11 cellular contexts compared by ENCODE assay signal in the genomic region with DNA sequence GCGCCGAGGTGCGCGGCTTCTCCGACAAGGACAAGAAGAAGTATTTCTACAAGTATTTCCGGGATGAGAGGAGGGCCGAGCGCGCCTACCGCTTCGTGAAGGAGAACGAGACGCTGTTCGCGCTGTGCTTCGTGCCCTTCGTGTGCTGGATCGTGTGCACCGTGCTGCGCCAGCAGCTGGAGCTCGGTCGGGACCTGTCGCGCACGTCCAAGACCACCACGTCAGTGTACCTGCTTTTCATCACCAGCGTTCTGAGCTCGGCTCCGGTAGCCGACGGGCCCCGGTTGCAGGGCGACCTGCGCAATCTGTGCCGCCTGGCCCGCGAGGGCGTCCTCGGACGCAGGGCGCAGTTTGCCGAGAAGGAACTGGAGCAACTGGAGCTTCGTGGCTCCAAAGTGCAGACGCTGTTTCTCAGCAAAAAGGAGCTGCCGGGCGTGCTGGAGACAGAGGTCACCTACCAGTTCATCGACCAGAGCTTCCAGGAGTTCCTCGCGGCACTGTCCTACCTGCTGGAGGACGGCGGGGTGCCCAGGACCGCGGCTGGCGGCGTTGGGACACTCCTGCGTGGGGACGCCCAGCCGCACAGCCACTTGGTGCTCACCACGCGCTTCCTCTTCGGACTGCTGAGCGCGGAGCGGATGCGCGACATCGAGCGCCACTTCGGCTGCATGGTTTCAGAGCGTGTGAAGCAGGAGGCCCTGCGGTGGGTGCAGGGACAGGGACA. TPM values are rescaled to one million over a fixed set of nuclear protein-coding genes. Genes with fewer than 3 reads are reported as not detected.
DNase-seq lines count a peak whose midpoint lies in the region; ATAC-seq and TF ChIP-seq lines count a peak whose summit lies in the region.
"Had no signal": no experiment of that assay in that cellular context is flagged by ENCODE, and none has a peak within 500 bp of the region (broad histone marks: within the 10 kb centered on the region; RNA-seq: fewer than 3 reads in every experiment).

No MANE protein-coding gene starts in this region.

- intact Hi-C loops in prostate gland (cut with DNase I), result no loop called here

- peaks cover 8% of the 10 kb centered on the region for H3K9me3 Mint-ChIP-seq in WTC11
- H3K9me3 Mint-ChIP-seq in effector memory CD8-positive, alpha-beta T cell, result no peaks in the 10 kb centered on the region

- no peak for ATAC-seq in WTC11
- peak; percentile 47 for ATAC-seq in effector memory CD8-positive, alpha-beta T cell (replicated peaks)
- no peak for ATAC-seq in HG03139 (IDR thresholded peaks at IDR 0.05; ENCODE audit: unreplicated experiment)
- no peak for ATAC-seq in HG03460 (IDR thresholded peaks at IDR 0.05; ENCODE audit: unreplicated experiment)

- peak overlapping the region; percentile 15 to 35 (median 23) for H3K4me3 ChIP-seq in skin epidermis
- H3K4me3 ChIP-seq in prostate gland, result peak overlapping the region in 1 of 2 donors; percentile 10

- no peaks in the 10 kb centered on the region for H3K9me3 ChIP-seq in prostate gland

- peaks cover 28% of the 10 kb centered on the region for H3K27me3 ChIP-seq in prostate gland (replicated peaks; ENCODE audit: insufficient read depth)

- no peak overlapping the region for H3K27ac Mint-ChIP-seq in WTC11
- peak overlapping the region in 1 of 2 donors; percentile 35 for H3K27ac Mint-ChIP-seq in effector memory CD8-positive, alpha-beta T cell

- H3K4me1 ChIP-seq in prostate gland (replicated peaks), result no peaks in the 10 kb centered on the region

- DNase-seq in DMS 273 (lab: John Stamatoyannopoulos, UW; ENCODE audit: unreplicated experiment), result peak; percentile 39
- DNase-seq in DMS 273 treated with DMSO at 0.1 percent for 48 hours (lab: John Stamatoyannopoulos, UW), result no peak
- no peak for DNase-seq in WTC11 (ENCODE audit: low spot score)
- no peak for DNase-seq in effector memory CD8-positive, alpha-beta T cell
- DNase-seq in prostate gland (ENCODE audit: low spot score), result no peak
- DNase-seq: NCI-H2107 had no signal

- WGBS in prostate gland, result 7% methylated on average over 69 of the region's 71 CpGs

- CTCF ChIA-PET in WTC11 (lab: Charles Lee), result interaction anchor here (0.8 to 5.8 kb wide), 4 partner anchors 10 to 126 kb away, joined by 3 to 53 read pairs (median 4); no protein-coding TSS in a partner anchor

- TF ChIP-seq CTCF in WTC11 (IDR thresholded peaks at IDR 0.05) (no peak), prostate gland (IDR thresholded peaks at IDR 0.05) (no peak)

- no peaks in the 10 kb centered on the region for H3K36me3 ChIP-seq in prostate gland

- peak overlapping the region in 1 of 21 experiments; percentile 6 for H3K27ac ChIP-seq in skin epidermis
- H3K27ac ChIP-seq in prostate gland, result no peak overlapping the region

- no peak for TF ChIP-seq POLR2A in prostate gland (IDR thresholded peaks at IDR 0.05)

- H3K27me3 Mint-ChIP-seq in WTC11 (ENCODE audit: low read depth), result peaks cover 50% of the 10 kb centered on the region
- peaks cover 7 to 26% of the 10 kb centered on the region in 2 donors for H3K27me3 Mint-ChIP-seq in effector memory CD8-positive, alpha-beta T cell

- peak overlapping the region; percentile 24 for H3K4me3 Mint-ChIP-seq in WTC11
- H3K4me3 Mint-ChIP-seq in effector memory CD8-positive, alpha-beta T cell, result peak overlapping the region; percentile 81 to 87

- POLR2A ChIA-PET in WTC11 (lab: Charles Lee), result interaction anchor here (0.6 to 1.2 kb wide), 3 partner anchors 18 to 167 kb away, joined by 3 to 4 read pairs (median 3); a partner anchor contains a TSS

- no peaks in the 10 kb centered on the region for H3K36me3 Mint-ChIP-seq in WTC11
- no peaks in the 10 kb centered on the region for H3K36me3 Mint-ChIP-seq in effector memory CD8-positive, alpha-beta T cell (ENCODE audit: insufficient read depth)

- peaks cover 36% of the 10 kb centered on the region for H3K4me1 Mint-ChIP-seq in WTC11
- peaks cover 35 to 44% of the 10 kb centered on the region in 2 donors for H3K4me1 Mint-ChIP-seq in effector memory CD8-positive, alpha-beta T cell (ENCODE audit: low read depth in 2 of 2)

TF ChIP-seq in WTC11, 78 proteins besides CTCF, POLR2A, EP300 and RAD21:
- TF ChIP-seq, protein P1, sequence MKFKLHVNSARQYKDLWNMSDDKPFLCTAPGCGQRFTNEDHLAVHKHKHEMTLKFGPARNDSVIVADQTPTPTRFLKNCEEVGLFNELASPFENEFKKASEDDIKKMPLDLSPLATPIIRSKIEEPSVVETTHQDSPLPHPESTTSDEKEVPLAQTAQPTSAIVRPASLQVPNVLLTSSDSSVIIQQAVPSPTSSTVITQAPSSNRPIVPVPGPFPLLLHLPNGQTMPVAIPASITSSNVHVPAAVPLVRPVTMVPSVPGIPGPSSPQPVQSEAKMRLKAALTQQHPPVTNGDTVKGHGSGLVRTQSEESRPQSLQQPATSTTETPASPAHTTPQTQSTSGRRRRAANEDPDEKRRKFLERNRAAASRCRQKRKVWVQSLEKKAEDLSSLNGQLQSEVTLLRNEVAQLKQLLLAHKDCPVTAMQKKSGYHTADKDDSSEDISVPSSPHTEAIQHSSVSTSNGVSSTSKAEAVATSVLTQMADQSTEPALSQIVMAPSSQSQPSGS (CRISPR knock-in tag; IDR thresholded peaks at IDR 0.05; ENCODE audit: borderline replicate concordance, low read depth), result no peak

RNA-seq across cellular contexts. Expression of a gene that starts 2.7 kb away (rescaled TPM):
- total RNA-seq in WTC11 (2021) (0.09 to 0.14 TPM in 2 of 3 replicates, not detected in the other), prostate gland (1 to 10 TPM in 1 of 2 donors, under 1 TPM in 1; 0.18 to 2.7 TPM)
- total RNA-seq: A172, bronchial epithelial cell had no signal

RNA-seq across cellular contexts. Expression of a gene that starts 8.0 kb away (rescaled TPM):
- total RNA-seq in WTC11 (2021), result 74.9 to 111 TPM (median 106 TPM) in 3 replicates
- 10 to 100 TPM; 18.4 to 63.1 TPM for total RNA-seq in prostate gland

RNA-seq across cellular contexts. Expression of a gene that starts 18.4 kb away (rescaled TPM):
- total RNA-seq in WTC11 (2021) (not detected in 3 replicates), prostate gland (not detected)
- total RNA-seq: A172, bronchial epithelial cell had no signal

RNA-seq across cellular contexts. Expression of a gene that starts 26.7 kb away (rescaled TPM):
- total RNA-seq in WTC11 (2021) (436 to 616 TPM (median 577 TPM) in 3 replicates), prostate gland (100 to 1,000 TPM in 1 of 2 donors, 10 to 100 TPM in 1; 96.6 to 149 TPM)

RNA-seq across cellular contexts. Expression of a gene that starts 32.9 kb away (rescaled TPM):
- total RNA-seq in WTC11 (2021) (544 to 679 TPM (median 640 TPM) in 3 replicates), prostate gland (100 to 1,000 TPM in 1 of 2 donors, 10 to 100 TPM in 1; 73.9 to 182 TPM)
